ENCODE assay signal across 8 cellular contexts in genomic region chr20:57389695-57390603, GRCh38. TPM values are rescaled to one million over a fixed set of nuclear protein-coding genes. Genes with fewer than 3 reads are reported as not detected.
DNase-seq lines count a peak whose midpoint lies in the region.

No MANE protein-coding gene starts in this region.

- H3K36me3 ChIP-seq in NT2/D1 (ENCODE audit: insufficient read depth, insufficient read length, low read length): peaks cover 47% of the 10 kb centered on the region
- H3K36me3 ChIP-seq in iPS-20b (ENCODE audit: insufficient read depth, low read depth, low read length): peaks cover 21% of the 10 kb centered on the region

- H3K4me3 ChIP-seq in NT2/D1 (ENCODE audit: insufficient read length, low read depth): peak overlapping the region; percentile 66
- peak overlapping the region; percentile 65 for H3K4me3 ChIP-seq in iPS-20b (ENCODE audit: low read length)

- H3K4me1 ChIP-seq in NT2/D1 (ENCODE audit: insufficient read depth, insufficient read length) (peaks cover 25% of the 10 kb centered on the region), iPS-20b (ENCODE audit: insufficient read depth, low read length) (peaks cover 7% of the 10 kb centered on the region)

- peak overlapping the region; percentile 94 for H3K9ac ChIP-seq in NT2/D1 (ENCODE audit: insufficient read length, low read depth)
- peak overlapping the region; percentile 82; the same call in 1 of the 2 replicates for H3K9ac ChIP-seq in iPS-20b (ENCODE audit: low read depth, low read length)

- H3K27ac ChIP-seq in iPS-20b (ENCODE audit: low read length): no peak overlapping the region

- peak; percentile 54 for DNase-seq in ELF-1 (ENCODE audit: low read depth, low spot score)
- no peak for DNase-seq in NT2/D1 (ENCODE audit: low read depth, low spot score)
- peak; percentile 50 for DNase-seq in activated gamma-delta T cell treated with anti-CD3 and anti-CD28 coated beads, Interleukin-2, amount 50 U/mL, for 16 hours (ENCODE audit: low read depth)
- DNase-seq in stimulated activated CD8-positive, alpha-beta memory T cell treated with anti-CD3 and anti-CD28 coated beads, Interleukin-12 subunit alpha, Interleukin-12 subunit beta, amount 100 ng/mL, for 4 hours (ENCODE audit: low read depth): peak; percentile 56
- no peak for DNase-seq in hippocampal formation (lab: John Stamatoyannopoulos, UW)
- no peak for DNase-seq in cerebellum (ENCODE audit: low spot score)
- no peak for DNase-seq in nucleus accumbens (lab: John Stamatoyannopoulos, UW)

- H3K27me3 ChIP-seq in NT2/D1 (ENCODE audit: insufficient read depth, insufficient read length): peaks cover 13% of the 10 kb centered on the region
- H3K27me3 ChIP-seq in iPS-20b (ENCODE audit: insufficient read depth, low read length): peaks cover 14% of the 10 kb centered on the region

- H3K9me3 ChIP-seq in NT2/D1 (ENCODE audit: insufficient read depth, low read length) (no peaks in the 10 kb centered on the region), iPS-20b (ENCODE audit: insufficient read depth, low read depth, low read length) (no peaks in the 10 kb centered on the region)

RNA-seq across cellular contexts. Expression of gene RBM38, which starts 1.2 kb away (rescaled TPM):
- total RNA-seq in cerebellum: 11.4 TPM

RNA-seq across cellular contexts. Expression of gene RAE1, which starts 38.9 kb away (rescaled TPM):
- total RNA-seq in cerebellum: 26.9 TPM

Comparison
In these comparisons a context has a peak if more than half of its experiments do, and no peak if none do; other contexts are left out.
1. DNase-seq: peak in ELF-1 (single experiment), activated gamma-delta T cell treated with anti-CD3 and anti-CD28 coated beads, Interleukin-2, amount 50 U/mL, for 16 hours (single experiment) and stimulated activated CD8-positive, alpha-beta memory T cell treated with anti-CD3 and anti-CD28 coated beads, Interleukin-12 subunit alpha, Interleukin-12 subunit beta, amount 100 ng/mL, for 4 hours (single experiment); none in NT2/D1 (single experiment), hippocampal formation (0 of 2), cerebellum (single experiment) and nucleus accumbens (0 of 56).